16 cellular contexts compared by ENCODE assay signal in genomic region chr2:238172439-238172838, GRCh38. TPM values are rescaled to one million over a fixed set of nuclear protein-coding genes. Genes with fewer than 3 reads are reported as not detected.
"Had no signal": no experiment of that assay in that cellular context is flagged by ENCODE, and none has a peak within 500 bp of the region (broad histone marks: within the 10 kb centered on the region; RNA-seq: fewer than 3 reads in every experiment).

No MANE protein-coding gene starts in this region.

- H3K9me3 ChIP-seq: breast epithelium, pancreas, SK-N-SH, suprapubic skin had no signal

- H3K9ac ChIP-seq: SK-N-SH had no signal

- ATAC-seq: activated T-cell treated with anti-CD3 and anti-CD28 coated beads, Interleukin-2, amount 50 U/mL, for 72 hours; foreskin keratinocyte; left colon; pancreas; stimulated activated naive CD8-positive, alpha-beta T cell treated with anti-CD3 and anti-CD28 coated beads, Interleukin-15, Interleukin-2, amounts not matched to agents 100 U/mL and 50 U/mL, for 24 hours had no signal

- H3K9me3 Mint-ChIP-seq: activated T-cell treated with anti-CD3 and anti-CD28 coated beads, Interleukin-2, amount 50 U/mL, for 72 hours; nephron; type B pancreatic cell had no signal

- FAIRE-seq: pancreas had no signal

- H3K4me1 ChIP-seq: breast epithelium had no signal

- H3K36me3 ChIP-seq: breast epithelium had no signal

- DNase-seq: activated CD4-positive, alpha-beta T cell treated with anti-CD3 and anti-CD28 coated beads, Interleukin-2, amount 50 U/mL, for 1 hour; activated CD4-positive, CD25-positive, alpha-beta regulatory T cell; activated naive CD4-positive, alpha-beta T cell; activated T-cell treated with anti-CD3 and anti-CD28 coated beads, Interleukin-2, amount 50 U/mL, for 72 hours; dorsolateral prefrontal cortex; foreskin keratinocyte; left colon; pancreas; SK-N-SH; stimulated activated CD4-positive, alpha-beta T cell treated with anti-CD3 and anti-CD28 coated beads, Interleukin-2, amount 100 ng/mL, for 48 hours; stimulated activated naive CD8-positive, alpha-beta T cell treated with anti-CD3 and anti-CD28 coated beads, Interleukin-15, Interleukin-2, amounts not matched to agents 100 U/mL and 50 U/mL, for 24 hours had no signal

- H3K27me3 Mint-ChIP-seq: type B pancreatic cell had no signal

- H3K27me3 ChIP-seq: breast epithelium, dorsolateral prefrontal cortex, foreskin keratinocyte, pancreas, suprapubic skin had no signal

- H3K4me2 ChIP-seq: SK-N-SH had no signal

- H3K4me3 Mint-ChIP-seq: activated T-cell treated with anti-CD3 and anti-CD28 coated beads, Interleukin-2, amount 50 U/mL, for 72 hours; nephron; type B pancreatic cell had no signal

- H3K27ac Mint-ChIP-seq: activated T-cell treated with anti-CD3 and anti-CD28 coated beads, Interleukin-2, amount 50 U/mL, for 72 hours; type B pancreatic cell had no signal

- H3K27ac ChIP-seq: breast epithelium, foreskin keratinocyte, pancreas, suprapubic skin had no signal

- H3K4me3 ChIP-seq: breast epithelium, dorsolateral prefrontal cortex, pancreas, suprapubic skin had no signal

RNA-seq across cellular contexts. Expression of gene ERFE, which starts 13.7 kb away (rescaled TPM):
- total RNA-seq: suprapubic skin; T-helper 1 cell treated with Interleukin-12 subunit alpha and Interleukin-12 subunit beta and Interleukin-4 antibody, amounts not matched to agents 30 ng/mL and 1 ng/mL, for 36 hours had no signal

RNA-seq across cellular contexts. Expression of gene KLHL30, which starts 34.0 kb away (rescaled TPM):
- total RNA-seq: activated T-cell treated with anti-CD3 and anti-CD28 coated beads, Interleukin-2, amount 50 U/mL, for 72 hours; foreskin keratinocyte; T-helper 1 cell treated with Interleukin-12 subunit alpha and Interleukin-12 subunit beta and Interleukin-4 antibody, amounts not matched to agents 30 ng/mL and 1 ng/mL, for 36 hours had no signal
- polyA plus RNA-seq: foreskin keratinocyte, SK-N-SH had no signal
